17 cellular contexts compared by ENCODE assay signal in the genomic region with DNA sequence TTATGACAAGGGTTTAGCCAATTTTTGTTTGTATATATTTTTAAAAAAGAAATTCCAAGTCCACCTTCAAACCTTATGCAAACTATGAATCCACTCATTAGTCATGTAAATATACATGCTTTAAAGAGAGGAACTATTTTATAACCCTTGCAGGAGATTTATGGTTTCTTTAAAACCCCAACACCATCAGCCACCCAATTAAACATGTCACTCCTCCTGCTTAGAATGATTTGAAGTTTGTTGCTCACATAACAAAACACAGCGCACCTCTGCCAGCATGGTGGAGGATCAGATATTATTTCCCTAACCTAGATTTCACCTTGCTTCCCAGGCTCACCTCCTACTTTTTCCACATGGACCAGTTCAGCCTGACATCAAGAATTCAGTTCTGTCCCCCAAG.
DNase-seq lines count a peak whose midpoint lies in the region; ATAC-seq and TF ChIP-seq lines count a peak whose summit lies in the region.
"Had no signal": no experiment of that assay in that cellular context is flagged by ENCODE, and none has a peak within 500 bp of the region (broad histone marks: within the 10 kb centered on the region; RNA-seq: fewer than 3 reads in every experiment).

No MANE protein-coding gene starts in this region.

- POLR2A ChIA-PET in AG04450 (lab: Yijun Ruan, JAX), result no interaction called here
- POLR2A ChIA-PET in activated CD4-positive, alpha-beta T cell treated with anti-CD3 and anti-CD28 coated beads, Interleukin-2, amount 10 ng/mL, durations not matched to agents 7 days and 5 days (lab: Charles Lee), result no interaction called here

- H3K9ac ChIP-seq in adipocyte (ENCODE audit: low read length) (peak overlapping the region; percentile 39), smooth muscle cell (ENCODE audit: low read depth) (peak overlapping the region; percentile 29)
- H3K9ac ChIP-seq: KMS-11 had no signal

- H3K4me2 ChIP-seq in smooth muscle cell, result no peak overlapping the region
- H3K4me2 ChIP-seq: KMS-11 had no signal

- CTCF ChIA-PET in AG04450 (lab: Charles Lee), result no interaction called here
- CTCF ChIA-PET in activated CD4-positive, alpha-beta T cell treated with anti-CD3 and anti-CD28 coated beads, Interleukin-2, amount 10 ng/mL, durations not matched to agents 7 days and 5 days (lab: Charles Lee), result no interaction called here

- H3K4me1 ChIP-seq in adipocyte (ENCODE audit: control insufficient read depth, insufficient read depth, low read length) (peaks cover 25% of the 10 kb centered on the region), smooth muscle cell (ENCODE audit: low read depth) (peaks cover 12% of the 10 kb centered on the region), foreskin keratinocyte (no peaks in the 10 kb centered on the region)

- H3K4me3 Mint-ChIP-seq in activated CD4-positive, alpha-beta T cell treated with anti-CD3 and anti-CD28 coated beads, Interleukin-2, amount 10 ng/mL, durations not matched to agents 7 days and 5 days, result no peak overlapping the region
- H3K4me3 Mint-ChIP-seq: B cell; CD4-positive, alpha-beta T cell had no signal

- peaks cover 14% of the 10 kb centered on the region for H4K20me1 ChIP-seq in smooth muscle cell (ENCODE audit: low read depth)

- peaks cover 7% of the 10 kb centered on the region for H3K9me3 Mint-ChIP-seq in activated CD4-positive, alpha-beta T cell treated with anti-CD3 and anti-CD28 coated beads, Interleukin-2, amount 10 ng/mL, durations not matched to agents 7 days and 5 days

- no peak overlapping the region for H3K4me3 ChIP-seq in AG04450 (ENCODE audit: low read depth, low read length)
- peak overlapping the region; percentile 6 for H3K4me3 ChIP-seq in adipocyte (ENCODE audit: low read length)
- H3K4me3 ChIP-seq in smooth muscle cell, result no peak overlapping the region

- peaks cover 85% of the 10 kb centered on the region for H3F3A ChIP-seq in smooth muscle cell (ENCODE audit: low read depth)

- DNase-seq in AG04450 (ENCODE audit: low read depth, low spot score), result no peak
- DNase-seq in adipocyte (ENCODE audit: low read depth), result no peak
- DNase-seq in left kidney (ENCODE audit: low read depth, low spot score), result peak; percentile 55
- DNase-seq in smooth muscle cell (lab: John Stamatoyannopoulos, UW; ENCODE audit: unreplicated experiment), result no peak
- DNase-seq in activated CD4-positive, alpha-beta T cell treated with anti-CD3 and anti-CD28 coated beads, Interleukin-2, amount 10 ng/mL, durations not matched to agents 7 days and 5 days, result no peak
- DNase-seq in foreskin keratinocyte, result no peak
- DNase-seq: ACHN; CD4-positive, alpha-beta T cell; DMS79; GOT3; NCI-H226; NCI-H524 treated with DMSO at 0.1 percent for 48 hours had no signal

- H3K27ac ChIP-seq in AG04450 (ENCODE audit: low read depth, low read length) (peak overlapping the region; percentile 72), smooth muscle cell (ENCODE audit: low read depth) (peak overlapping the region; percentile 86), foreskin keratinocyte (no peak overlapping the region)
- H3K27ac ChIP-seq: KMS-11 had no signal

- H3K27me3 ChIP-seq in AG04450 (ENCODE audit: control insufficient read depth, insufficient read depth, low read length), result no peaks in the 10 kb centered on the region
- no peaks in the 10 kb centered on the region for H3K27me3 ChIP-seq in adipocyte (replicated peaks; ENCODE audit: control insufficient read depth, insufficient read depth, low read length)
- no peaks in the 10 kb centered on the region for H3K27me3 ChIP-seq in smooth muscle cell (ENCODE audit: low read depth)
- no peaks in the 10 kb centered on the region for H3K27me3 ChIP-seq in foreskin keratinocyte

- TF ChIP-seq CTCF in AG04450 (IDR thresholded peaks at IDR 0.05; ENCODE audit: low read depth, low read length) (no peak), smooth muscle cell (IDR thresholded peaks at IDR 0.05; ENCODE audit: borderline replicate concordance, insufficient read depth, poor library complexity, severe bottlenecking) (no peak), foreskin keratinocyte (conservative IDR thresholded peaks at IDR 0.05) (no peak)

- WGBS in smooth muscle cell (ENCODE audit: low lambda C conversion rate), result 100% methylated on average over 1 of the region's 1 CpG

- H3K27me3 Mint-ChIP-seq in activated CD4-positive, alpha-beta T cell treated with anti-CD3 and anti-CD28 coated beads, Interleukin-2, amount 10 ng/mL, durations not matched to agents 7 days and 5 days, result no peaks in the 10 kb centered on the region
- H3K27me3 Mint-ChIP-seq: B cell; CD4-positive, alpha-beta T cell had no signal

- H2AFZ ChIP-seq in smooth muscle cell (ENCODE audit: low read depth), result no peak overlapping the region

- H3K36me3 Mint-ChIP-seq in activated CD4-positive, alpha-beta T cell treated with anti-CD3 and anti-CD28 coated beads, Interleukin-2, amount 10 ng/mL, durations not matched to agents 7 days and 5 days (ENCODE audit: low read depth), result no peaks in the 10 kb centered on the region

- no peaks in the 10 kb centered on the region for H3K4me1 Mint-ChIP-seq in activated CD4-positive, alpha-beta T cell treated with anti-CD3 and anti-CD28 coated beads, Interleukin-2, amount 10 ng/mL, durations not matched to agents 7 days and 5 days
- H3K4me1 Mint-ChIP-seq: B cell had no signal

- peaks cover 25% of the 10 kb centered on the region for H3K36me3 ChIP-seq in adipocyte (ENCODE audit: control insufficient read depth, insufficient read depth, low read length, severe bottlenecking)
- H3K36me3 ChIP-seq in smooth muscle cell (ENCODE audit: low read depth), result peaks cover 31% of the 10 kb centered on the region

- no peak overlapping the region for H3K27ac Mint-ChIP-seq in activated CD4-positive, alpha-beta T cell treated with anti-CD3 and anti-CD28 coated beads, Interleukin-2, amount 10 ng/mL, durations not matched to agents 7 days and 5 days
- H3K27ac Mint-ChIP-seq: B cell; CD4-positive, alpha-beta T cell had no signal

- H3K79me2 ChIP-seq in smooth muscle cell (ENCODE audit: low read depth), result no peaks in the 10 kb centered on the region

- peaks cover 4% of the 10 kb centered on the region; the same call in 1 of the 2 replicates for H3K9me3 ChIP-seq in AG04450 (ENCODE audit: control insufficient read depth, insufficient read depth, low read length)
- H3K9me3 ChIP-seq in adipocyte (ENCODE audit: control insufficient read depth, low read length), result no peaks in the 10 kb centered on the region
- H3K9me3 ChIP-seq in smooth muscle cell (replicated peaks; ENCODE audit: low read depth), result no peaks in the 10 kb centered on the region

- ATAC-seq in HG03139 (IDR thresholded peaks at IDR 0.05; ENCODE audit: unreplicated experiment) (no peak), foreskin keratinocyte (no peak)
- ATAC-seq: HepG2, Panc1 had no signal
